11 cellular contexts compared by ENCODE assay signal in genomic region chr1:19447550-19447949, GRCh38. TPM values are rescaled to one million over a fixed set of nuclear protein-coding genes. Genes with fewer than 3 reads are reported as not detected.
DNase-seq lines count a peak whose midpoint lies in the region; ATAC-seq and TF ChIP-seq lines count a peak whose summit lies in the region.
"Had no signal": no experiment of that assay in that cellular context is flagged by ENCODE, and none has a peak within 500 bp of the region (broad histone marks: within the 10 kb centered on the region; RNA-seq: fewer than 3 reads in every experiment).

No MANE protein-coding gene starts in this region.

- H3K9me3 ChIP-seq in CD4-positive, alpha-beta T cell (ENCODE audit: control insufficient read depth, low read length): no peaks in the 10 kb centered on the region
- H3K9me3 ChIP-seq in smooth muscle cell (replicated peaks; ENCODE audit: low read depth): no peaks in the 10 kb centered on the region

- H3K27me3 Mint-ChIP-seq in CD4-positive, alpha-beta T cell: no peaks in the 10 kb centered on the region
- peaks cover 0 to 1% (median 0%) of the 10 kb centered on the region in 3 donors for H3K27me3 Mint-ChIP-seq in immature natural killer cell (ENCODE audit: low read depth in 3 of 3)

- no peak overlapping the region for H3K4me3 ChIP-seq in smooth muscle cell

- no peak overlapping the region for H2AFZ ChIP-seq in smooth muscle cell (ENCODE audit: low read depth)

- peaks cover 89% of the 10 kb centered on the region for H3K79me2 ChIP-seq in smooth muscle cell (ENCODE audit: low read depth)

- H3K4me3 Mint-ChIP-seq in CD4-positive, alpha-beta T cell: no peak overlapping the region
- peak overlapping the region in 4 of 5 donors; percentile 11 to 61 (median 50) for H3K4me3 Mint-ChIP-seq in immature natural killer cell

- no peaks in the 10 kb centered on the region for H3K27me3 ChIP-seq in CD4-positive, alpha-beta T cell (ENCODE audit: control insufficient read depth, insufficient read depth, low read length)
- no peaks in the 10 kb centered on the region for H3K27me3 ChIP-seq in smooth muscle cell (ENCODE audit: low read depth)

- CTCF ChIA-PET in CD4-positive, alpha-beta T cell (lab: Charles Lee): interaction anchor here (0.6 to 2.3 kb wide), 5 partner anchors 18 to 135 kb away, joined by 3 to 10 read pairs (median 7); partner anchors contain the start of gene CAPZB

- H3K36me3 ChIP-seq in smooth muscle cell (ENCODE audit: low read depth): no peaks in the 10 kb centered on the region

- whole genome bisulfite sequencing in smooth muscle cell (ENCODE audit: low lambda C conversion rate): 83% methylated on average over 9 of the region's 9 CpGs

- H3K4me2 ChIP-seq in smooth muscle cell: no peak overlapping the region

- H3K36me3 Mint-ChIP-seq in CD4-positive, alpha-beta T cell (ENCODE audit: low read depth): peaks cover 59% of the 10 kb centered on the region
- H3K36me3 Mint-ChIP-seq in immature natural killer cell: peaks cover 0 to 7% (median 0%) of the 10 kb centered on the region in 3 donors

- peaks cover 29% of the 10 kb centered on the region for H3F3A ChIP-seq in smooth muscle cell (ENCODE audit: low read depth)

- peaks cover 93% of the 10 kb centered on the region for H3K4me1 Mint-ChIP-seq in CD4-positive, alpha-beta T cell (ENCODE audit: low read depth)
- peaks cover 78 to 98% of the 10 kb centered on the region in 2 donors for H3K4me1 Mint-ChIP-seq in immature natural killer cell

- POLR2A ChIA-PET in CD4-positive, alpha-beta T cell (lab: Charles Lee): interaction anchor here (0.6 to 1.5 kb wide), 4 partner anchors 11 to 149 kb away, joined by 3 to 4 read pairs (median 3); a partner anchor contains a TSS

- H3K27ac Mint-ChIP-seq in CD4-positive, alpha-beta T cell: peak overlapping the region; percentile 89
- peak overlapping the region; percentile 67 to 89 (median 78) for H3K27ac Mint-ChIP-seq in immature natural killer cell

- no peak for ATAC-seq in CD4-positive, alpha-beta T cell (ENCODE audit: poor library complexity)
- ATAC-seq in HG03175 (IDR thresholded peaks at IDR 0.05; ENCODE audit: unreplicated experiment): no peak

- H3K4me1 ChIP-seq in smooth muscle cell (ENCODE audit: low read depth): peaks cover 30% of the 10 kb centered on the region

- H3K9me3 Mint-ChIP-seq in CD4-positive, alpha-beta T cell: no peaks in the 10 kb centered on the region
- H3K9me3 Mint-ChIP-seq in immature natural killer cell: no peaks in the 10 kb centered on the region

- H4K20me1 ChIP-seq in smooth muscle cell (ENCODE audit: low read depth): peaks cover 97% of the 10 kb centered on the region

- H3K27ac ChIP-seq in CD4-positive, alpha-beta T cell (ENCODE audit: low read depth, low read length): peak overlapping the region; percentile 22
- H3K27ac ChIP-seq in VCaP: peak overlapping the region; percentile 69
- peak overlapping the region; percentile 99 for H3K27ac ChIP-seq in smooth muscle cell (ENCODE audit: low read depth)

- H3K9ac ChIP-seq in smooth muscle cell (ENCODE audit: low read depth): no peak overlapping the region

- TF ChIP-seq CTCF in CD4-positive, alpha-beta T cell (IDR thresholded peaks at IDR 0.05): no peak
- TF ChIP-seq CTCF in VCaP (conservative IDR thresholded peaks at IDR 0.05) (no peak), smooth muscle cell (IDR thresholded peaks at IDR 0.05; ENCODE audit: borderline replicate concordance, insufficient read depth, poor library complexity, severe bottlenecking) (no peak)

- no peak for DNase-seq in CD4-positive, alpha-beta T cell
- DNase-seq in immature natural killer cell (no peak), smooth muscle cell (lab: John Stamatoyannopoulos, UW; ENCODE audit: unreplicated experiment) (no peak), T-helper 2 cell (no peak)
- DNase-seq in stimulated activated CD8-positive, alpha-beta memory T cell treated with anti-CD3 and anti-CD28 coated beads, Interleukin-4, amount 100 ng/mL, for 48 hours: no peak
- DNase-seq in stimulated activated CD4-positive, alpha-beta T cell treated with anti-CD3 and anti-CD28 coated beads, Interleukin-2, amount 100 ng/mL, for 48 hours: no peak
- DNase-seq: DMS53; NCI-H1417; NK-92 treated with Interleukin-12 subunit alpha and Interleukin-12 subunit beta, amount 100 ng/mL, for 24 hours had no signal

- intact Hi-C loops in CD4-positive, alpha-beta T cell (cut with DNase I, micrococcal nuclease): loop anchor here in 1 of 2 experiments (5.0 kb wide), 1 partner anchor 40 kb away; the partner anchor contains the start of gene CAPZB

RNA-seq across cellular contexts. Expression of gene CAPZB, which starts 37.8 kb away (rescaled TPM):
- total RNA-seq in CD4-positive, alpha-beta T cell: 100 to 1,000 TPM; 168 to 173 TPM
- 100 to 1,000 TPM; 447 to 644 (median 455) TPM for polyA plus RNA-seq in immature natural killer cell
- 205 and 209 TPM in 2 replicates for total RNA-seq in smooth muscle cell
- 405 TPM in 2 replicates for polyA plus RNA-seq in smooth muscle cell

Comparison
In these comparisons a context has a peak if more than half of its experiments do, and no peak if none do; other contexts are left out.
1. H3K27ac ChIP-seq: peak in every context shown above with its lines; median percentile 99 in smooth muscle cell; 69 in VCaP; 22 in CD4-positive, alpha-beta T cell.